Comparison of ENCODE assay signal across 28 cellular contexts in the genomic region with DNA sequence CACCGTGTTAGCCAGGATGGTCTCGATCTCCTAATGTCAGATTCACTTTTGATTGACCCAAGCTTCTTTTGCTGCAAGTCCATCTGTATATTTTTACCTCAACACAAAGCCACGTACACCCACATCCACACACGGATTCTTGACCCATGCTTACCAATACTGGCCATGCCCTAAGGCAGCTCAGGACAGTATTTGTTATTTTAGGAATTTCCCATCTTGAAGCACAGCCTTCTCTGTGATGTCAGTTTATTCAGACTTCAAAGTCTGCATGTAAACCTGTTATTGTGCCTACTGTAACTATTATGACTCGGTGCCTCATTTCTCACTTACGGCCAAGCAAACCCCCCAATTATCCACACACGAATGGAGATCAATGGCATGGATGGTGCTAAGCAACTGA. TPM values are rescaled to one million over a fixed set of nuclear protein-coding genes. Genes with fewer than 3 reads are reported as not detected.
"Had no signal": no experiment of that assay in that cellular context is flagged by ENCODE, and none has a peak within 500 bp of the region (broad histone marks: within the 10 kb centered on the region; RNA-seq: fewer than 3 reads in every experiment).

No MANE protein-coding gene starts in this region.

- H3K27ac ChIP-seq: colonic mucosa, epithelial cell of prostate, gastroesophageal sphincter, heart left ventricle, hepatocyte, left lung, neural progenitor cell, parathyroid adenoma, right atrium auricular region, stomach, thyroid gland had no signal

- H2AFZ ChIP-seq: hepatocyte, neural progenitor cell, parathyroid adenoma had no signal

- H3K4me3 ChIP-seq: colonic mucosa, gastroesophageal sphincter, heart left ventricle, hepatocyte, left lung, neural progenitor cell, right atrium auricular region, stomach, thyroid gland had no signal

- H3K9me3 ChIP-seq: colonic mucosa, left lung, right atrium auricular region, stomach, thyroid gland had no signal

- H3K27me3 Mint-ChIP-seq: dendritic cell treated with granulocyte-macrophage colony-stimulating factor and Interleukin-4, amounts not matched to agents 40 ng/mL and 50 ng/mL, for 4 days; progenitor cell of endocrine pancreas; type B pancreatic cell had no signal

- H3K27ac Mint-ChIP-seq: dendritic cell treated with granulocyte-macrophage colony-stimulating factor and Interleukin-4, amounts not matched to agents 40 ng/mL and 50 ng/mL, for 4 days; endodermal cell; natural killer cell; neural progenitor cell; progenitor cell of endocrine pancreas; stimulated activated effector memory CD8-positive, alpha-beta T cell treated with anti-CD3 and anti-CD28 coated beads, Interleukin-12 subunit alpha, Interleukin-12 subunit beta, amount 100 ng/mL, for 72 hours; type B pancreatic cell had no signal

- H3K9me3 Mint-ChIP-seq: dendritic cell treated with granulocyte-macrophage colony-stimulating factor and Interleukin-4, amounts not matched to agents 40 ng/mL and 50 ng/mL, for 4 days; stimulated activated effector memory CD8-positive, alpha-beta T cell treated with anti-CD3 and anti-CD28 coated beads, Interleukin-12 subunit alpha, Interleukin-12 subunit beta, amount 100 ng/mL, for 72 hours had no signal

- H3K79me2 ChIP-seq: hepatocyte, parathyroid adenoma had no signal

- H3K4me3 Mint-ChIP-seq: dendritic cell treated with granulocyte-macrophage colony-stimulating factor and Interleukin-4, amounts not matched to agents 40 ng/mL and 50 ng/mL, for 4 days; endodermal cell; natural killer cell; neural progenitor cell; stimulated activated effector memory CD8-positive, alpha-beta T cell treated with anti-CD3 and anti-CD28 coated beads, Interleukin-12 subunit alpha, Interleukin-12 subunit beta, amount 100 ng/mL, for 72 hours; type B pancreatic cell had no signal

- DNase-seq: colonic mucosa; effector CD8-positive, alpha-beta T cell; endodermal cell; foreskin fibroblast; heart left ventricle; kidney; left lung; natural killer cell; stimulated activated CD4-positive, alpha-beta T cell treated with anti-CD3 and anti-CD28 coated beads, Interleukin-2, amount 100 ng/mL, for 24 hours; stimulated activated CD4-positive, alpha-beta T cell treated with anti-CD3 and anti-CD28 coated beads, Interleukin-4, amount 100 ng/mL, for 24 hours; stimulated activated naive CD4-positive, alpha-beta T cell treated with Interleukin-2 at 50 U/mL for 16 hours; stomach; thyroid gland had no signal

- ATAC-seq: esophagus mucosa; gastroesophageal sphincter; heart left ventricle; left lung; natural killer cell; sciatic nerve; stimulated activated effector memory CD8-positive, alpha-beta T cell treated with anti-CD3 and anti-CD28 coated beads, Interleukin-12 subunit alpha, Interleukin-12 subunit beta, amount 100 ng/mL, for 72 hours had no signal

- H3K9ac ChIP-seq: neural progenitor cell, parathyroid adenoma had no signal

- H3K4me1 ChIP-seq: colonic mucosa, gastroesophageal sphincter, heart left ventricle, left lung, parathyroid adenoma, right atrium auricular region, stomach, thyroid gland had no signal

- H3K36me3 Mint-ChIP-seq: natural killer cell; stimulated activated effector memory CD8-positive, alpha-beta T cell treated with anti-CD3 and anti-CD28 coated beads, Interleukin-12 subunit alpha, Interleukin-12 subunit beta, amount 100 ng/mL, for 72 hours had no signal

- H3K36me3 ChIP-seq: colonic mucosa, gastroesophageal sphincter, heart left ventricle, left lung, neural progenitor cell, right atrium auricular region, stomach, thyroid gland had no signal

- H3K27me3 ChIP-seq: colonic mucosa, gastroesophageal sphincter, heart left ventricle, hepatocyte, left lung, neural progenitor cell, right atrium auricular region, stomach, thyroid gland had no signal

- H3K4me2 ChIP-seq: hepatocyte, neural progenitor cell had no signal

- H3K4me1 Mint-ChIP-seq: endodermal cell; natural killer cell; stimulated activated effector memory CD8-positive, alpha-beta T cell treated with anti-CD3 and anti-CD28 coated beads, Interleukin-12 subunit alpha, Interleukin-12 subunit beta, amount 100 ng/mL, for 72 hours had no signal

RNA-seq across cellular contexts. Expression of a gene that starts 17.4 kb away (rescaled TPM):
- total RNA-seq: chondrocyte, mesenteric fat pad, natural killer cell, osteoblast, sciatic nerve had no signal
